In genomic region chr20:3710703-3711417, GRCh38 we compare ENCODE assay signal across 8 cellular contexts. TPM values are rescaled to one million over a fixed set of nuclear protein-coding genes. Genes with fewer than 3 reads are reported as not detected.
A peak's percentile ranks its signal among the peaks of the same experiment; 100 is the strongest.
DNase-seq lines count a peak whose midpoint lies in the region; ATAC-seq and TF ChIP-seq lines count a peak whose summit lies in the region.

No MANE protein-coding gene starts in this region.

- no peak overlapping the region for H3K27ac ChIP-seq in psoas muscle
- no peak overlapping the region for H3K27ac ChIP-seq in uterus

- peaks cover 0 to 5% of the 10 kb centered on the region in 2 donors for H3K36me3 Mint-ChIP-seq in CD14-positive monocyte
- no peaks in the 10 kb centered on the region for H3K36me3 Mint-ChIP-seq in activated naive CD4-positive, alpha-beta T cell treated with anti-CD3 and anti-CD28 coated beads for 36 hours (ENCODE audit: low read depth)

- peaks cover 53% of the 10 kb centered on the region for H3K4me1 Mint-ChIP-seq in CD14-positive monocyte
- H3K4me1 Mint-ChIP-seq in activated naive CD4-positive, alpha-beta T cell treated with anti-CD3 and anti-CD28 coated beads for 36 hours (ENCODE audit: low read depth), result no peaks in the 10 kb centered on the region

- peak; percentile 59 for ATAC-seq in Right ventricle myocardium superior (ENCODE audit: poor library complexity)
- ATAC-seq in psoas muscle, result peak in 1 of 4 donors; percentile 59

- H3K4me1 ChIP-seq in psoas muscle (peaks cover 7% of the 10 kb centered on the region), uterus (no peaks in the 10 kb centered on the region)

- H3K27ac Mint-ChIP-seq in CD14-positive monocyte, result peak overlapping the region; percentile 43 to 89 (median 86)
- H3K27ac Mint-ChIP-seq in activated naive CD4-positive, alpha-beta T cell treated with anti-CD3 and anti-CD28 coated beads for 36 hours, result no peak overlapping the region

- peaks cover 0 to 10% (median 2%) of the 10 kb centered on the region in 3 donors for H3K27me3 Mint-ChIP-seq in CD14-positive monocyte (ENCODE audit: low read depth in 3 of 3)
- peaks cover 3% of the 10 kb centered on the region for H3K27me3 Mint-ChIP-seq in activated naive CD4-positive, alpha-beta T cell treated with anti-CD3 and anti-CD28 coated beads for 36 hours (ENCODE audit: low read depth)

- H3K36me3 ChIP-seq in H7 (replicated peaks; ENCODE audit: control insufficient read depth, insufficient read depth, low read length) (no peaks in the 10 kb centered on the region), psoas muscle (ENCODE audit: insufficient read depth in 1 of 2, low read depth in 1 of 2) (no peaks in the 10 kb centered on the region), uterus (no peaks in the 10 kb centered on the region)

- peak in 1 of 2 donors; percentile 36 for TF ChIP-seq POLR2A in uterus (IDR thresholded peaks at IDR 0.05)

- peak overlapping the region; percentile 61 to 95 for H3K4me3 Mint-ChIP-seq in CD14-positive monocyte
- no peak overlapping the region for H3K4me3 Mint-ChIP-seq in activated naive CD4-positive, alpha-beta T cell treated with anti-CD3 and anti-CD28 coated beads for 36 hours

- intact Hi-C loops in CD14-positive monocyte (cut with micrococcal nuclease) (no loop called here), Right ventricle myocardium superior (cut with DNase I) (loop anchor here (2.0 kb wide), 1 partner anchor 34 kb away; no protein-coding TSS in a partner anchor), psoas muscle (cut with DNase I) (loop anchor here (1.0 to 10.0 kb wide), 3 partner anchors 32 to 146 kb away; no protein-coding TSS in a partner anchor), uterus (cut with DNase I; ENCODE audit: low total_unique reads) (loop anchor here (2.0 kb wide), 1 partner anchor 34 kb away; no protein-coding TSS in a partner anchor)
- intact Hi-C loops in activated naive CD4-positive, alpha-beta T cell treated with anti-CD3 and anti-CD28 coated beads for 36 hours (cut with micrococcal nuclease), result loop anchor here (1.0 kb wide), 2 partner anchors 35 to 148 kb away; no protein-coding TSS in a partner anchor

- TF ChIP-seq CTCF in CD14-positive monocyte (IDR thresholded peaks at IDR 0.05), result peak; percentile 97
- peak; percentile 94 for TF ChIP-seq CTCF in psoas muscle (IDR thresholded peaks at IDR 0.05)
- TF ChIP-seq CTCF in uterus (IDR thresholded peaks at IDR 0.05), result peak; percentile 96 to 99 (median 98)

- in situ Hi-C loops in SK-MEL-5 (cut with HindIII; ENCODE audit: low pct_unique_long_range_greater_than_20kb, low sequenced_read_pairs), result no loop called here

- H3K27me3 ChIP-seq in H7 (ENCODE audit: control insufficient read depth, insufficient read depth, low read length) (no peaks in the 10 kb centered on the region), psoas muscle (ENCODE audit: insufficient read depth in 3 of 3, low read length in 2 of 3) (no peaks in the 10 kb centered on the region), uterus (no peaks in the 10 kb centered on the region)

- H3K9me3 Mint-ChIP-seq in CD14-positive monocyte, result peaks cover 0 to 3% (median 0%) of the 10 kb centered on the region in 7 donors
- no peaks in the 10 kb centered on the region for H3K9me3 Mint-ChIP-seq in activated naive CD4-positive, alpha-beta T cell treated with anti-CD3 and anti-CD28 coated beads for 36 hours

- H3K9me3 ChIP-seq in psoas muscle (no peaks in the 10 kb centered on the region), uterus (no peaks in the 10 kb centered on the region)

- DNase-seq in CD14-positive monocyte (ENCODE audit: low spot score), result no peak
- DNase-seq in H7, result peak; percentile 98
- DNase-seq in SK-MEL-5 (ENCODE audit: low read depth, low spot score), result peak; percentile 68
- DNase-seq in activated naive CD4-positive, alpha-beta T cell treated with anti-CD3 and anti-CD28 coated beads for 36 hours, result peak; percentile 80
- peak; percentile 91 for DNase-seq in Right ventricle myocardium superior
- peak; percentile 79 to 86 for DNase-seq in psoas muscle
- peak; percentile 77 to 85 for DNase-seq in uterus
- DNase-seq in cerebellar nuclear complex (lab: John Stamatoyannopoulos, UW), result no peak

- H3K4me3 ChIP-seq in H7 (ENCODE audit: insufficient read depth, low read depth, low read length), result no peak overlapping the region
- H3K4me3 ChIP-seq in psoas muscle, result peak overlapping the region; percentile 19
- no peak overlapping the region for H3K4me3 ChIP-seq in uterus

- 23 to 29% (median 26%) methylated on average over 17 of the region's 17 CpGs for WGBS in psoas muscle, 3 donors

- CTCF ChIA-PET in activated naive CD4-positive, alpha-beta T cell treated with anti-CD3 and anti-CD28 coated beads for 36 hours (lab: Charles Lee), result interaction anchor here (0.6 to 2.5 kb wide), 37 partner anchors 9 to 589 kb away, joined by 3 to 46 read pairs (median 3); no protein-coding TSS in a partner anchor

RNA-seq across cellular contexts. Expression of gene SIGLEC1, which starts 1.5 kb away (rescaled TPM):
- polyA plus RNA-seq in CD14-positive monocyte (1 to 10 TPM; 1.6 to 2.5 TPM), psoas muscle (1 to 10 TPM in 2 of 3 donors, under 1 TPM in 1; 0.98 to 2.6 (median 1.3) TPM)
- total RNA-seq in H7 (2014; rRNA removed; shearing (Covaris generic)), result not detected in 2 replicates
- total RNA-seq in SK-MEL-5 (2014; rRNA removed; shearing (Covaris generic)), result not detected in 2 replicates
- polyA plus RNA-seq in SK-MEL-5 (2015; cell fraction: cytosol; rRNA removed), result not detected in 2 replicates
- polyA plus RNA-seq in SK-MEL-5 (2015; cell fraction: nucleus; rRNA removed), result 0.05 TPM in 1 of 2 replicates, not detected in the other
- under 1 TPM in 1 of 2 experiments, not detected in 1; 0.02 TPM for total RNA-seq in activated naive CD4-positive, alpha-beta T cell treated with anti-CD3 and anti-CD28 coated beads for 36 hours
- total RNA-seq in Right ventricle myocardium superior (9.6 TPM), psoas muscle (1 to 10 TPM; 2.3 to 6.2 (median 3.5) TPM), uterus (1 to 10 TPM; 1.0 to 7.9 (median 3.4) TPM)

RNA-seq across cellular contexts. Expression of gene HSPA12B, which starts 21.6 kb away (rescaled TPM):
- polyA plus RNA-seq in CD14-positive monocyte (not detected), psoas muscle (1 to 10 TPM; 4.0 to 7.6 (median 7.5) TPM)
- 0.97 and 2.4 TPM in 2 replicates for total RNA-seq in H7 (2014; rRNA removed; shearing (Covaris generic))
- total RNA-seq in SK-MEL-5 (2014; rRNA removed; shearing (Covaris generic)), result 0.21 TPM in 1 of 2 replicates, not detected in the other
- 0.16 and 0.21 TPM in 2 replicates for polyA plus RNA-seq in SK-MEL-5 (2015; cell fraction: cytosol; rRNA removed)
- 0.23 and 0.46 TPM in 2 replicates for polyA plus RNA-seq in SK-MEL-5 (2015; cell fraction: nucleus; rRNA removed)
- not detected for total RNA-seq in activated naive CD4-positive, alpha-beta T cell treated with anti-CD3 and anti-CD28 coated beads for 36 hours
- total RNA-seq in Right ventricle myocardium superior (16.6 TPM), psoas muscle (1 to 10 TPM; 5.7 to 9.7 (median 8.2) TPM), uterus (10 to 100 TPM in 3 of 4 donors, 1 to 10 TPM in 1; 4.7 to 46.2 (median 27.6) TPM)

RNA-seq across cellular contexts. Expression of gene ADAM33, which starts 29.1 kb away (rescaled TPM):
- not detected for polyA plus RNA-seq in CD14-positive monocyte
- 3.3 and 5.5 TPM in 2 replicates for total RNA-seq in H7 (2014; rRNA removed; shearing (Covaris generic))
- total RNA-seq in SK-MEL-5 (2014; rRNA removed; shearing (Covaris generic)), result not detected in 2 replicates
- not detected in 2 replicates for polyA plus RNA-seq in SK-MEL-5 (2015; cell fraction: cytosol; rRNA removed)
- polyA plus RNA-seq in SK-MEL-5 (2015; cell fraction: nucleus; rRNA removed), result 0.10 TPM in 1 of 2 replicates, not detected in the other
- total RNA-seq in activated naive CD4-positive, alpha-beta T cell treated with anti-CD3 and anti-CD28 coated beads for 36 hours, result not detected
- 12.6 TPM for total RNA-seq in Right ventricle myocardium superior
- 1 to 10 TPM; 2.4 to 8.9 (median 3.1) TPM for total RNA-seq in psoas muscle
- 1 to 10 TPM; 4.3 to 6.6 (median 4.6) TPM for polyA plus RNA-seq in psoas muscle
- total RNA-seq in uterus, result 100 to 1,000 TPM in 2 of 4 donors, 10 to 100 TPM in 2; 66.5 to 215 (median 128) TPM

RNA-seq across cellular contexts. Expression of gene GFRA4, which starts 47.7 kb away (rescaled TPM):
- polyA plus RNA-seq in CD14-positive monocyte, result not detected
- total RNA-seq in H7 (2014; rRNA removed; shearing (Covaris generic)), result not detected in 2 replicates
- not detected in 2 replicates for total RNA-seq in SK-MEL-5 (2014; rRNA removed; shearing (Covaris generic))
- not detected in 2 replicates for polyA plus RNA-seq in SK-MEL-5 (2015; cell fraction: cytosol; rRNA removed)
- polyA plus RNA-seq in SK-MEL-5 (2015; cell fraction: nucleus; rRNA removed), result not detected in 2 replicates
- total RNA-seq in activated naive CD4-positive, alpha-beta T cell treated with anti-CD3 and anti-CD28 coated beads for 36 hours, result not detected
- not detected for total RNA-seq in Right ventricle myocardium superior
- total RNA-seq in psoas muscle, result not detected
- polyA plus RNA-seq in psoas muscle, result not detected
- total RNA-seq in uterus, result not detected

RNA-seq across cellular contexts. Expression of gene ADISSP, which starts 56.7 kb away (rescaled TPM):
- polyA plus RNA-seq in CD14-positive monocyte (10 to 100 TPM; 59.6 to 68.5 TPM), psoas muscle (10 to 100 TPM; 10.7 to 24.7 (median 15.4) TPM)
- 90.8 and 107 TPM in 2 replicates for total RNA-seq in H7 (2014; rRNA removed; shearing (Covaris generic))
- total RNA-seq in SK-MEL-5 (2014; rRNA removed; shearing (Covaris generic)), result 63.5 and 69.7 TPM in 2 replicates
- 83.7 and 90.6 TPM in 2 replicates for polyA plus RNA-seq in SK-MEL-5 (2015; cell fraction: cytosol; rRNA removed)
- polyA plus RNA-seq in SK-MEL-5 (2015; cell fraction: nucleus; rRNA removed), result 18.5 and 22.7 TPM in 2 replicates
- 10 to 100 TPM; 47.9 to 50.4 TPM for total RNA-seq in activated naive CD4-positive, alpha-beta T cell treated with anti-CD3 and anti-CD28 coated beads for 36 hours
- total RNA-seq in Right ventricle myocardium superior (11.3 TPM), psoas muscle (10 to 100 TPM; 11.9 to 16.0 (median 13.4) TPM), uterus (10 to 100 TPM in 3 of 4 donors, 1 to 10 TPM in 1; 4.1 to 45.9 (median 34.8) TPM)

Comparison
In these comparisons a context has a peak if more than half of its experiments do, and no peak if none do; other contexts are left out.
1. DNase-seq: peak in H7 (single experiment), SK-MEL-5 (single experiment), activated naive CD4-positive, alpha-beta T cell treated with anti-CD3 and anti-CD28 coated beads for 36 hours (single experiment), Right ventricle myocardium superior (single experiment), psoas muscle (2 of 2) and uterus (2 of 2); none in CD14-positive monocyte (single experiment) and cerebellar nuclear complex (0 of 2).
2. intact Hi-C loops: an anchor here in activated naive CD4-positive, alpha-beta T cell treated with anti-CD3 and anti-CD28 coated beads for 36 hours (1.0 kb wide), Right ventricle myocardium superior (2.0 kb wide), psoas muscle (1.0 to 10.0 kb wide) and uterus (2.0 kb wide); none called in CD14-positive monocyte.
3. Peak in every context shown above with its lines, with median percentiles within 50 percentile points of each other: CTCF ChIP-seq.